In genomic region chr14:21267886-21268611, GRCh38 we compare ENCODE assay signal across 8 cellular contexts. TPM values are rescaled to one million over a fixed set of nuclear protein-coding genes. Genes with fewer than 3 reads are reported as not detected.
A peak's percentile ranks its signal among the peaks of the same experiment; 100 is the strongest.
DNase-seq lines count a peak whose midpoint lies in the region; ATAC-seq lines count a peak whose summit lies in the region.

No MANE protein-coding gene starts in this region.

- no peak for ATAC-seq in activated naive CD8-positive, alpha-beta T cell treated with anti-CD3 and anti-CD28 coated beads, Interleukin-2, amount 50 U/mL, for 24 hours

- H3K36me3 ChIP-seq in thymus (ENCODE audit: control insufficient read depth, insufficient read depth) = peaks cover 9% of the 10 kb centered on the region

- peak overlapping the region; percentile 100 for H3K27ac Mint-ChIP-seq in activated T-cell treated with anti-CD3 and anti-CD28 coated beads, Interleukin-2, amount 50 U/mL, for 24 hours
- peak overlapping the region; percentile 100 for H3K27ac Mint-ChIP-seq in activated naive CD8-positive, alpha-beta T cell treated with anti-CD3 and anti-CD28 coated beads, Interleukin-2, amount 50 U/mL, for 24 hours

- H3K36me3 Mint-ChIP-seq in activated T-cell treated with anti-CD3 and anti-CD28 coated beads, Interleukin-2, amount 50 U/mL, for 24 hours (ENCODE audit: low read depth) = peaks cover 67% of the 10 kb centered on the region
- H3K36me3 Mint-ChIP-seq in activated naive CD8-positive, alpha-beta T cell treated with anti-CD3 and anti-CD28 coated beads, Interleukin-2, amount 50 U/mL, for 24 hours (ENCODE audit: low read depth) = peaks cover 63% of the 10 kb centered on the region

- H3K4me3 ChIP-seq in thymus (ENCODE audit: low read length) = peak overlapping the region; percentile 83

- H3K4me1 ChIP-seq in thymus (ENCODE audit: control insufficient read depth, insufficient read depth, low read length) = peaks cover 16% of the 10 kb centered on the region

- no peak for DNase-seq in activated T-cell treated with anti-CD3 and anti-CD28 coated beads, Interleukin-2, amount 50 U/mL, for 24 hours
- no peak for DNase-seq in activated T-cell treated with anti-CD3 and anti-CD28 coated beads, Interleukin-2, amount 50 U/mL, for 1 hour
- no peak for DNase-seq in activated naive CD8-positive, alpha-beta T cell treated with anti-CD3 and anti-CD28 coated beads, Interleukin-2, amount 50 U/mL, for 24 hours
- peak; percentile 95 for DNase-seq in kidney tubule cell (ENCODE audit: low spot score)
- DNase-seq in KG1 (lab: John Stamatoyannopoulos, UW) = no peak
- no peak for DNase-seq in activated CD8-positive, alpha-beta memory T cell treated with anti-CD3 and anti-CD28 coated beads, Interleukin-2, amount 50 U/mL, for 48 hours
- DNase-seq in OCI-M1 (lab: John Stamatoyannopoulos, UW) = no peak

- H3K27ac ChIP-seq in thymus (ENCODE audit: low read depth) = no peak overlapping the region

- H3K27me3 ChIP-seq in thymus (ENCODE audit: control insufficient read depth, insufficient read depth) = no peaks in the 10 kb centered on the region

- no peaks in the 10 kb centered on the region for H3K9me3 Mint-ChIP-seq in activated T-cell treated with anti-CD3 and anti-CD28 coated beads, Interleukin-2, amount 50 U/mL, for 24 hours
- no peaks in the 10 kb centered on the region for H3K9me3 Mint-ChIP-seq in activated naive CD8-positive, alpha-beta T cell treated with anti-CD3 and anti-CD28 coated beads, Interleukin-2, amount 50 U/mL, for 24 hours

- no peaks in the 10 kb centered on the region for H3K9me3 ChIP-seq in thymus (ENCODE audit: control insufficient read depth)

- 4% methylated on average over 16 of the region's 16 CpGs for WGBS in thymus

- no peaks in the 10 kb centered on the region for H3K27me3 Mint-ChIP-seq in activated T-cell treated with anti-CD3 and anti-CD28 coated beads, Interleukin-2, amount 50 U/mL, for 24 hours
- no peaks in the 10 kb centered on the region for H3K27me3 Mint-ChIP-seq in activated naive CD8-positive, alpha-beta T cell treated with anti-CD3 and anti-CD28 coated beads, Interleukin-2, amount 50 U/mL, for 24 hours

- H3K4me3 Mint-ChIP-seq in activated T-cell treated with anti-CD3 and anti-CD28 coated beads, Interleukin-2, amount 50 U/mL, for 24 hours = peak overlapping the region; percentile 99
- H3K4me3 Mint-ChIP-seq in activated naive CD8-positive, alpha-beta T cell treated with anti-CD3 and anti-CD28 coated beads, Interleukin-2, amount 50 U/mL, for 24 hours = peak overlapping the region; percentile 100

- peaks cover 40% of the 10 kb centered on the region for H3K4me1 Mint-ChIP-seq in activated T-cell treated with anti-CD3 and anti-CD28 coated beads, Interleukin-2, amount 50 U/mL, for 24 hours (ENCODE audit: low read depth)
- peaks cover 53% of the 10 kb centered on the region for H3K4me1 Mint-ChIP-seq in activated naive CD8-positive, alpha-beta T cell treated with anti-CD3 and anti-CD28 coated beads, Interleukin-2, amount 50 U/mL, for 24 hours

RNA-seq across cellular contexts. Expression of gene HNRNPC, which starts 1.2 kb away (rescaled TPM):
- polyA plus RNA-seq in thymus = 909 TPM

RNA-seq across cellular contexts. Expression of gene RPGRIP1, which starts 11.8 kb away (rescaled TPM):
- polyA plus RNA-seq in thymus = 0.30 TPM
